Comparison of ENCODE assay signal across 22 cellular contexts in the genomic region with DNA sequence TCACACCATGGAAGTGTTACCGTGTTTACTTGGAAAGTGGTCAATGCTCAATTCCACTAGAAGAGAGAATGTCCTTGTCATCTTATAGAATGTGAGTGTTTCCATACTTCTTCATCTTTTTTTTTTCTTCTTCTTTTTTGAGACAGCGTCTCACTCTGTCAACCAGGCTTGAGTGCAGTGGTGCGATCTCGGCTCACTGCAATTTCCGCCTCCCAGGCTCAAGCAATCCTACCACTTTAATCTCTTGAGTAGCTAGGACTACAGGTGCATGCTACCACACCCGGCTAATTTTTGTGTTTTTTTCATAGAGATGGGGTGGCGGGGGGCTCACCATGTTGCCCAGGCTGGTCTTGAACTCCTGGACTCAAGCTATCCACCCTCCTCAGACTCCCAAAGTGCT.
"Had no signal": no experiment of that assay in that cellular context is flagged by ENCODE, and none has a peak within 500 bp of the region (broad histone marks: within the 10 kb centered on the region; RNA-seq: fewer than 3 reads in every experiment).

No MANE protein-coding gene starts in this region.

- H3K36me3 ChIP-seq: gastrocnemius medialis, lower lobe of right lung, right lobe of liver, suprapubic skin, upper lobe of right lung, uterus had no signal

- ATAC-seq: esophagus mucosa; gastrocnemius medialis; left ventricle myocardium superior; lower lobe of right lung; natural killer cell; right lobe of liver; stimulated activated naive CD8-positive, alpha-beta T cell treated with anti-CD3 and anti-CD28 coated beads, Interleukin-15, amount 100 ng/mL, for 72 hours; upper lobe of right lung had no signal

- H3K27ac ChIP-seq: dorsolateral prefrontal cortex, epithelial cell of prostate, gastrocnemius medialis, lower lobe of right lung, parathyroid adenoma, right lobe of liver, suprapubic skin, transverse colon, upper lobe of right lung, uterus had no signal

- H3K4me3 ChIP-seq: dorsolateral prefrontal cortex, gastrocnemius medialis, lower lobe of right lung, right lobe of liver, suprapubic skin, transverse colon, upper lobe of right lung, uterus had no signal

- H2AFZ ChIP-seq: parathyroid adenoma had no signal

- H3K9me3 ChIP-seq: gastrocnemius medialis, lower lobe of right lung, right lobe of liver, suprapubic skin, transverse colon, upper lobe of right lung, uterus had no signal

- H3K79me2 ChIP-seq: parathyroid adenoma had no signal

- DNase-seq: dorsolateral prefrontal cortex; effector CD8-positive, alpha-beta T cell; endodermal cell; foreskin fibroblast; gastrocnemius medialis; head of caudate nucleus; left ventricle myocardium superior; lower lobe of right lung; natural killer cell; right lobe of liver; small intestine; stimulated activated CD4-positive, alpha-beta T cell treated with anti-CD3 and anti-CD28 coated beads, Interleukin-15, amount 100 ng/mL, for 24 hours; stimulated activated CD4-positive, alpha-beta T cell treated with anti-CD3 and anti-CD28 coated beads, Interleukin-2, amount 100 ng/mL, for 48 hours; stimulated activated naive CD4-positive, alpha-beta T cell; stimulated activated naive CD8-positive, alpha-beta T cell treated with anti-CD3 and anti-CD28 coated beads, Interleukin-15, amount 100 ng/mL, for 72 hours; transverse colon; upper lobe of right lung; uterus had no signal

- H3K4me1 ChIP-seq: gastrocnemius medialis, lower lobe of right lung, right lobe of liver, suprapubic skin, upper lobe of right lung, uterus had no signal

- H3K27me3 ChIP-seq: dorsolateral prefrontal cortex, gastrocnemius medialis, right lobe of liver, suprapubic skin, transverse colon, upper lobe of right lung, uterus had no signal
